Comparison of ENCODE assay signal across 14 cellular contexts in genomic region chr10:633279-634245, GRCh38. TPM values are rescaled to one million over a fixed set of nuclear protein-coding genes. Genes with fewer than 3 reads are reported as not detected.
A peak's percentile ranks its signal among the peaks of the same experiment; 100 is the strongest.
DNase-seq lines count a peak whose midpoint lies in the region; ATAC-seq and TF ChIP-seq lines count a peak whose summit lies in the region.
"Had no signal": no experiment of that assay in that cellular context is flagged by ENCODE, and none has a peak within 500 bp of the region (broad histone marks: within the 10 kb centered on the region; RNA-seq: fewer than 3 reads in every experiment).

No MANE protein-coding gene starts in this region.

- no peak for TF ChIP-seq CTCF in epithelial cell of proximal tubule (conservative IDR thresholded peaks at IDR 0.05; ENCODE audit: low read depth, low read length)
- TF ChIP-seq CTCF in thoracic aorta (IDR thresholded peaks at IDR 0.05) = no peak

- no peaks in the 10 kb centered on the region for H3K27me3 ChIP-seq in muscle layer of duodenum (ENCODE audit: low read depth, low read length)
- no peaks in the 10 kb centered on the region for H3K27me3 ChIP-seq in thoracic aorta (replicated peaks; ENCODE audit: insufficient read depth)
- H3K27me3 ChIP-seq: BLaER1 had no signal

- no peak for ATAC-seq in thoracic aorta (ENCODE audit: insufficient number of reproducible peaks, low FRiP score, low read depth)
- ATAC-seq in HG03571 (IDR thresholded peaks at IDR 0.05; ENCODE audit: unreplicated experiment) = no peak
- no peak for ATAC-seq in HG03135 (IDR thresholded peaks at IDR 0.05; ENCODE audit: unreplicated experiment)
- no peak for ATAC-seq in GM19035 (IDR thresholded peaks at IDR 0.05; ENCODE audit: unreplicated experiment)

- H3K9me3 ChIP-seq in muscle layer of duodenum (ENCODE audit: control insufficient read depth in 1 of 2, low read length in 2 of 2) (no peaks in the 10 kb centered on the region), thoracic aorta (no peaks in the 10 kb centered on the region)
- H3K9me3 ChIP-seq: neutrophil had no signal

- H3K4me1 ChIP-seq in muscle layer of duodenum (ENCODE audit: control insufficient read depth in 1 of 2, insufficient read depth in 2 of 2, low read length in 2 of 2) = peaks cover 8 to 16% of the 10 kb centered on the region in 2 donors
- H3K4me1 ChIP-seq in thoracic aorta (ENCODE audit: control insufficient read depth in 1 of 2, low read depth in 2 of 2) = peaks cover 11 to 16% of the 10 kb centered on the region in 2 donors

- peak; percentile 30 for DNase-seq in NCI-H1105 treated with DMSO at 0.1 percent for 48 hours (lab: John Stamatoyannopoulos, UW)
- DNase-seq in epithelial cell of proximal tubule (ENCODE audit: low read depth) = no peak
- no peak for DNase-seq in thoracic aorta (ENCODE audit: low spot score)
- DNase-seq in activated T-cell treated with anti-CD3 and anti-CD28 coated beads for 4 hours = no peak
- DNase-seq: activated CD8-positive, alpha-beta memory T cell treated with anti-CD3 and anti-CD28 coated beads, Interleukin-2, amount 50 U/mL, for 48 hours; H9; NCI-H1417; NCI-H524 treated with DMSO at 0.1 percent for 48 hours had no signal

- H3K36me3 ChIP-seq in muscle layer of duodenum (ENCODE audit: control insufficient read depth in 1 of 2, insufficient read depth in 2 of 2, low read length in 2 of 2) (no peaks in the 10 kb centered on the region), thoracic aorta (no peaks in the 10 kb centered on the region)
- H3K36me3 ChIP-seq: neutrophil had no signal

- H3K27ac ChIP-seq in muscle layer of duodenum (ENCODE audit: low read length) (peak overlapping the region; percentile 60), thoracic aorta (peak overlapping the region in 1 of 2 donors; percentile 12)
- H3K27ac ChIP-seq: BLaER1, neutrophil had no signal

- H3K4me3 ChIP-seq in epithelial cell of proximal tubule (ENCODE audit: low read depth, low read length) = peak overlapping the region; percentile 39
- H3K4me3 ChIP-seq in muscle layer of duodenum (ENCODE audit: low read depth in 1 of 2, low read length in 2 of 2) = no peak overlapping the region
- H3K4me3 ChIP-seq in thoracic aorta = peak overlapping the region; percentile 29
- H3K4me3 ChIP-seq: BLaER1 had no signal

RNA-seq across cellular contexts. Expression of gene DIP2C, which starts 55.9 kb away (rescaled TPM):
- 10.1 and 11.4 TPM in 2 replicates for total RNA-seq in epithelial cell of proximal tubule
- 10 to 100 TPM; 36.8 to 44.0 TPM for total RNA-seq in thoracic aorta

Comparison
In these comparisons a context has a peak if more than half of its experiments do, and no peak if none do; other contexts are left out.
1. H3K4me3 ChIP-seq: peak in epithelial cell of proximal tubule (single experiment) and thoracic aorta (single experiment); none in muscle layer of duodenum (0 of 2).